Comparison of ENCODE assay signal across 8 cellular contexts in genomic region chr5:160133071-160133917, GRCh38. TPM values are rescaled to one million over a fixed set of nuclear protein-coding genes. Genes with fewer than 3 reads are reported as not detected.
DNase-seq lines count a peak whose midpoint lies in the region; TF ChIP-seq lines count a peak whose summit lies in the region.
"Had no signal": no experiment of that assay in that cellular context is flagged by ENCODE, and none has a peak within 500 bp of the region (broad histone marks: within the 10 kb centered on the region; RNA-seq: fewer than 3 reads in every experiment).

No MANE protein-coding gene starts in this region.

- peaks cover 10% of the 10 kb centered on the region for H3K4me1 Mint-ChIP-seq in type B pancreatic cell (ENCODE audit: unreplicated experiment)
- H3K4me1 Mint-ChIP-seq in HFFc6 (ENCODE audit: low read depth), result peaks cover 5% of the 10 kb centered on the region; the same call in 1 of the 2 replicates

- H3K4me3 Mint-ChIP-seq in type B pancreatic cell, result peak overlapping the region; percentile 31
- H3K4me3 Mint-ChIP-seq in HFFc6, result no peak overlapping the region

- no peak overlapping the region; the same call in 1 of the 2 replicates for H3K27ac ChIP-seq in SJCRH30
- H3K27ac ChIP-seq in mesodermal cell (ENCODE audit: low read depth, low read length, severe bottlenecking), result peak overlapping the region; percentile 77

- H3K4me1 ChIP-seq in SJCRH30 (no peaks in the 10 kb centered on the region), mesodermal cell (ENCODE audit: control insufficient read depth, insufficient read depth, low read length, poor library complexity, severe bottlenecking) (no peaks in the 10 kb centered on the region)

- WGBS in mesodermal cell (ENCODE audit: insufficient coverage in 2 of 2), 2 experiments, result 14 to 18% methylated on average over 27 to 30 of the region's 31 CpGs

- H3K9me3 Mint-ChIP-seq in type B pancreatic cell (no peaks in the 10 kb centered on the region), HFFc6 (no peaks in the 10 kb centered on the region)

- TF ChIP-seq CTCF in type B pancreatic cell (conservative IDR thresholded peaks at IDR 0.05) (no peak), HFFc6 (IDR thresholded peaks at IDR 0.05) (no peak)

- H3K9me3 ChIP-seq in SJCRH30 (replicated peaks) (no peaks in the 10 kb centered on the region), mesodermal cell (ENCODE audit: control insufficient read depth, low read length) (no peaks in the 10 kb centered on the region)

- H3K4me3 ChIP-seq in SJCRH30, result peak overlapping the region; percentile 53
- H3K4me3 ChIP-seq in mesodermal cell (ENCODE audit: extremely low read depth, insufficient read depth, low read length, poor library complexity, severe bottlenecking), result peak overlapping the region; percentile 2

- H3K27ac Mint-ChIP-seq in type B pancreatic cell (peak overlapping the region; percentile 43), HFFc6 (no peak overlapping the region)

- DNase-seq in SJCRH30 (peak; percentile 62 to 68), fibroblast of peridontal ligament (ENCODE audit: extremely low read depth) (peak; percentile 37), type B pancreatic cell (ENCODE audit: extremely low spot score, unreplicated experiment) (peak; percentile 69), HFFc6 (no peak), HCEC 1CT (no peak), NCI-H1105 treated with DMSO at 0.1 percent for 48 hours (lab: John Stamatoyannopoulos, UW) (no peak)
- DNase-seq: NCI-H774 had no signal

- H3K36me3 Mint-ChIP-seq in type B pancreatic cell, result no peaks in the 10 kb centered on the region
- no peaks in the 10 kb centered on the region for H3K36me3 Mint-ChIP-seq in HFFc6 (ENCODE audit: low read depth)

- H3K36me3 ChIP-seq in SJCRH30 (no peaks in the 10 kb centered on the region), mesodermal cell (ENCODE audit: control insufficient read depth, insufficient read depth, low read length) (no peaks in the 10 kb centered on the region)

- H3K27me3 Mint-ChIP-seq in type B pancreatic cell, result no peaks in the 10 kb centered on the region
- H3K27me3 Mint-ChIP-seq in HFFc6 (ENCODE audit: insufficient read depth), result no peaks in the 10 kb centered on the region

- no peaks in the 10 kb centered on the region for H3K27me3 ChIP-seq in SJCRH30

RNA-seq across cellular contexts. Expression of gene PWWP2A, which starts 14.0 kb away (rescaled TPM):
- total RNA-seq in SJCRH30 (2014; rRNA removed; shearing (Covaris generic)), result 23.6 and 27.3 TPM in 2 replicates
- 18.2 TPM for polyA plus RNA-seq in mesodermal cell (2013, experiment 1 of 2)
- polyA plus RNA-seq in mesodermal cell (2013, experiment 2 of 2), result 20.5 TPM
- total RNA-seq in type B pancreatic cell (ENCODE audit: low replicate concordance), result 28.8 and 29.2 TPM in 2 replicates
- total RNA-seq in HFFc6 (2021; fragmentation: NEBNext Ultra II Directional; extraction: Animal tissue kit (Norgen Biotek cat#: 25700)), result 10 to 100 TPM; 11.3 to 12.7 (median 12.3) TPM

Comparison
In these comparisons a context has a peak if more than half of its experiments do, and no peak if none do; other contexts are left out.
1. DNase-seq: peak in SJCRH30 (2 of 2), fibroblast of peridontal ligament (single experiment) and type B pancreatic cell (single experiment); none in HFFc6 (single experiment), HCEC 1CT (single experiment) and NCI-H1105 treated with DMSO at 0.1 percent for 48 hours (single experiment).